In the genomic region with DNA sequence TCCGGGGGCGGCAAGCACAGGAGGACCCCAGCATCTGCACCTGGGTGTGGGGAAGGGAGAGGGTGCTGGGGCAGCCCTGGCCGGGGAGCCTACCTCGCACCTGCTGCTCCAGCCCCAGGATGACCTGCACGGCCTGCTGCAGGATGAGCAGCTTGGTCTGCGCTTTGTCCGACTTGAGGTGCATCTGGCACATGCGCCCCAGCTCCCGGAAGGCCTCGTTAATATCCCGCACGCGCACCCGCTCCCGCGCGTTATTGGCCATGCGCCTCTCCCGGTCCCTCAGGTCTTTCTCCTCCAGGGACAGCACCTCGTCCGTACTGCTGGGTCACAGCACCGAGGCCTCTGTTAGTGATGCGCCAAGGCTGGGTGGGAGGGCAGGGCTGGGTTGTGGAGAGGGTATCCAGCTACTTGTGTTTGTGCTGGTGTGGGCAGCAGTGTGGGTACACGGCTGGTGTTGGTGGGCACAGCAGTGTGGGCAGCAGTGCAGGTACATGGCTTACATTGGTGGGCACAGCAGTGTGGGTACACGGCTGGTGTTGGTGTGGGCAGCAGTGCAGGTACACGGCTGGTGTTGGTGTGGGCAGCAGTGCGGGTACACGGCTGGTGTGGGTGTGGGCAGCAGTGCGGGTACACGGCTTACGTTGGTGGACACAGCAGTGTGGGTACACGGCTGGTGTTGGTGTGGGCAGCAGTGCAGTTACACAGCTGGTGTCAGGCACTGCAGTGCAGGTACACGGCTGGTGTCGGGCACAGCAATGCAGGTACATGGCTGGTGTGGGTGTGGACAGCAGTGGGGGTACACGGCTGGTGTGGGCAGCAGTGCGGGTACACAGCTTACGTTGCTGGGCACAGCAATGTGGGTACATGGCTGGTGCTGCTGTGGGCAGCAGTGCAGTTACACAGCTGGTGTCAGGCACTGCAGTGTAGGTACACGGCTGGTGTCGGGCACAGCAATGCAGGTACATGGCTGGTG, we compare ENCODE assay signal across 21 cellular contexts. TPM values are rescaled to one million over a fixed set of nuclear protein-coding genes. Genes with fewer than 3 reads are reported as not detected.
DNase-seq lines count a peak whose midpoint lies in the region; ATAC-seq, FAIRE-seq and TF ChIP-seq lines count a peak whose summit lies in the region.
"Had no signal": no experiment of that assay in that cellular context is flagged by ENCODE, and none has a peak within 500 bp of the region (broad histone marks: within the 10 kb centered on the region; RNA-seq: fewer than 3 reads in every experiment).

No MANE protein-coding gene starts in this region.

- no peak overlapping the region for H3K4me2 ChIP-seq in GM12878 (ENCODE audit: control insufficient read depth, insufficient read depth)
- H3K4me2 ChIP-seq: GM23338, KMS-11 had no signal

- H3K79me2 ChIP-seq in GM12878 (ENCODE audit: control insufficient read depth, insufficient read depth, low read length) = no peaks in the 10 kb centered on the region

- H3K9ac ChIP-seq in GM12878 (ENCODE audit: control insufficient read depth, insufficient read depth, low read length) = no peak overlapping the region
- H3K9ac ChIP-seq: KMS-11 had no signal

- H3K9me3 ChIP-seq in cardiac muscle cell (ENCODE audit: low read depth) (no peaks in the 10 kb centered on the region), HEK293 (ENCODE audit: control insufficient read depth, insufficient read depth, low read depth, low read length) (no peaks in the 10 kb centered on the region), GM12878 (replicated peaks; ENCODE audit: control insufficient read depth, insufficient read depth, low read length) (no peaks in the 10 kb centered on the region)

- intact Hi-C loops in Right ventricle myocardium superior (cut with DNase I) (no loop called here), GM12878 (cut with micrococcal nuclease; ENCODE audit: unreplicated experiment) (no loop called here)

- peak; percentile 72 for TF ChIP-seq POLR2A in GM12878 (IDR thresholded peaks at IDR 0.05; ENCODE audit: low read depth, low read length)

- H3K4me3 ChIP-seq in cardiac muscle cell (no peak overlapping the region), HEK293 (ENCODE audit: low read depth, low read length) (no peak overlapping the region), GM12878 (no peak overlapping the region)
- H3K4me3 ChIP-seq: GM23338 had no signal

- H4K20me1 ChIP-seq in GM12878 (ENCODE audit: control insufficient read depth, insufficient read depth) = no peaks in the 10 kb centered on the region

- POLR2A ChIA-PET in HEK293 (lab: Yijun Ruan, JAX) = no interaction called here
- POLR2A ChIA-PET in GM12878 (lab: Charles Lee) = no interaction called here

- SMC1A ChIA-PET in GM12878 (lab: Charles Lee; ENCODE audit: uncharacterized antibody, unreplicated experiment) = no interaction called here

- no TSS peak for BruUV-seq in GM12878 (replicated peaks; lab: Mats Ljungman, UMichigan)

- H3K27ac ChIP-seq in cardiac muscle cell (peak overlapping the region; percentile 74), HEK293 (ENCODE audit: extremely low read depth, low read depth, low read length) (no peak overlapping the region), GM12878 (ENCODE audit: control insufficient read depth, insufficient read depth) (no peak overlapping the region)
- H3K27ac ChIP-seq: KMS-11 had no signal

- in situ Hi-C loops in GM12878 (cut with MboI) = no loop called here

- H3K27me3 ChIP-seq in cardiac muscle cell = no peaks in the 10 kb centered on the region
- no peaks in the 10 kb centered on the region for H3K27me3 ChIP-seq in GM12878 (replicated peaks in 1 of 2; ENCODE audit: control insufficient read depth in 2 of 2, insufficient read depth in 2 of 2, low read length in 1 of 2)

- RAD21 ChIA-PET in GM12878 (lab: Charles Lee; ENCODE audit: unreplicated experiment) = no interaction called here

- CTCF ChIA-PET in HEK293 (lab: Yijun Ruan, JAX) (no interaction called here), GM12878 (lab: Yijun Ruan, JAX) (no interaction called here)

- TF ChIP-seq RAD21 in GM12878 (IDR thresholded peaks at IDR 0.05; ENCODE audit: insufficient read depth, low read depth, low read length) = no peak

- H3K36me3 ChIP-seq in cardiac muscle cell = peaks cover 29% of the 10 kb centered on the region
- H3K36me3 ChIP-seq in HEK293 (ENCODE audit: control insufficient read depth in 2 of 2, insufficient read depth in 1 of 2, low read length in 2 of 2) = peaks cover 11 to 73% of the 10 kb centered on the region in 2 experiments; a peak in 2 of 3 replicates
- H3K36me3 ChIP-seq in GM12878 (ENCODE audit: control insufficient read depth in 2 of 2, insufficient read depth in 2 of 2, low read length in 1 of 2) = peaks cover 15 to 49% of the 10 kb centered on the region in 2 experiments

- no peak overlapping the region for H2AFZ ChIP-seq in GM12878 (ENCODE audit: control insufficient read depth, low read depth, low read length)
- H2AFZ ChIP-seq: GM23338 had no signal

- no peak for TF ChIP-seq EP300 in GM12878 (IDR thresholded peaks at IDR 0.05; ENCODE audit: borderline replicate concordance in 1 of 2, control insufficient read depth in 1 of 2, low read depth in 2 of 2, low read length in 2 of 2)

- DNase-seq in cardiac muscle cell (ENCODE audit: low read depth in 1 of 2, low spot score in 1 of 2) = no peak
- DNase-seq in Right ventricle myocardium superior = no peak
- no peak for DNase-seq in GM12878 (ENCODE audit: low read depth, low spot score)
- DNase-seq in amniotic stem cell (lab: John Stamatoyannopoulos, UW) = no peak
- DNase-seq in GF-D8 (lab: John Stamatoyannopoulos, UW) = no peak
- DNase-seq in NK-92 treated with Interleukin-12 subunit alpha and Interleukin-12 subunit beta, amount 100 ng/mL, for 24 hours (lab: John Stamatoyannopoulos, UW) = no peak
- DNase-seq in RPMI8226 = no peak
- DNase-seq: 8988T, NCI-H1694, NCI-H2081, NCI-H2171, NCI-H345, NCI-H524 treated with DMSO at 0.1 percent for 48 hours, NCI-H82, T-cell had no signal

- no peaks in the 10 kb centered on the region for H3K4me1 ChIP-seq in cardiac muscle cell (ENCODE audit: low read depth)
- no peaks in the 10 kb centered on the region for H3K4me1 ChIP-seq in HEK293 (ENCODE audit: control insufficient read depth, insufficient read depth, low read length)
- no peaks in the 10 kb centered on the region for H3K4me1 ChIP-seq in GM12878 (ENCODE audit: control insufficient read depth, insufficient read depth, low read length)

- ATAC-seq in Right ventricle myocardium superior (ENCODE audit: poor library complexity) (no peak), GM12878 (no peak)
- ATAC-seq: GM23338, HCT116, SK-N-SH treated with all-trans-retinoic acid at 6 μM for 48 hours, T-cell had no signal

- no peak for FAIRE-seq in GM12878 (lab: Jason Lieb, UNC)
- FAIRE-seq: G401.6 had no signal

- TF ChIP-seq CTCF in cardiac muscle cell (IDR thresholded peaks at IDR 0.05; ENCODE audit: low read depth, low read length) = no peak
- TF ChIP-seq CTCF in HEK293 (tag by site-specific recombination; IDR thresholded peaks at IDR 0.05) = no peak
- no peak for TF ChIP-seq CTCF in GM12878 (IDR thresholded peaks at IDR 0.05 in 2 of 3, conservative IDR thresholded peaks at IDR 0.05 in 1 of 3; ENCODE audit: control insufficient read depth in 2 of 3, extremely low read depth in 1 of 3, insufficient read depth in 1 of 3, low read depth in 3 of 3, low read length in 3 of 3)

- WGBS in GM12878 (ENCODE audit: insufficient coverage, insufficient replicate concordance, low lambda C conversion rate, missing lambda C conversion rate) = 88% methylated on average over 39 of the region's 39 CpGs

RNA-seq across cellular contexts. Expression of a gene that starts 7.1 kb away (rescaled TPM):
- total RNA-seq in cardiac muscle cell (73.6 and 161 TPM in 2 replicates), Right ventricle myocardium superior (1,222 TPM), GM12878 (2014; rRNA removed) (107 and 113 TPM in 2 replicates), GM12878 (2014; rRNA removed; fragmentation: Illumina TruSeq; extraction: Trizol) (28.6 and 30.2 TPM in 2 replicates), GM12878 (2021) (223 and 247 TPM in 2 replicates)
- polyA plus RNA-seq in cardiac muscle cell (842 and 1,116 TPM in 2 replicates), GM12878 (2011; rRNA removed) (191 and 219 TPM in 2 replicates), GM12878 (2014; fragmentation: Illumina TruSeq; extraction: Trizol) (15.8 and 29.0 TPM in 2 replicates), GM12878 (2014; fragmentation: Nextera tagmentation; extraction: Ambion mirVana) (100 to 1,000 TPM; 166 to 418 TPM), GM12878 (2014; rRNA removed) (146 and 157 TPM in 2 replicates), GM12878 (2016; fragmentation: Nextera tagmentation; extraction: Ambion mirVana) (100 to 1,000 TPM; 520 to 586 TPM)
- 26.2 and 28.8 TPM in 2 replicates for total RNA-seq in GM12878 (2013; cell fraction: nucleolus; rRNA removed)
- 21.7 TPM for polyA plus RNA-seq in GM12878 (2011; ENCODE audit: low read depth)
- 138 and 274 TPM in 2 replicates for polyA plus RNA-seq in GM12878 (2011; cell fraction: cytosol; rRNA removed)
- 79.3 and 87.4 TPM in 2 replicates for polyA plus RNA-seq in GM12878 (2011; cell fraction: nucleus; rRNA removed)
- 111 and 143 TPM in 2 replicates for polyA plus RNA-seq in GM12878 (2012)
- 13.8 and 24.5 TPM in 2 replicates for polyA minus RNA-seq in GM12878 (2011; rRNA and poly(A)+ RNA removed)
- 18.3 and 26.5 TPM in 2 replicates for polyA minus RNA-seq in GM12878 (2011; cell fraction: cytosol; rRNA and poly(A)+ RNA removed)
- 12.0 and 23.8 TPM in 2 replicates for polyA minus RNA-seq in GM12878 (2011; cell fraction: nucleus; rRNA and poly(A)+ RNA removed)

RNA-seq across cellular contexts. Expression of a gene that starts 19.7 kb away (rescaled TPM):
- total RNA-seq in cardiac muscle cell = 171 and 179 TPM in 2 replicates
- polyA plus RNA-seq in cardiac muscle cell = 71.6 and 93.3 TPM in 2 replicates
- total RNA-seq in Right ventricle myocardium superior = 52.4 TPM
- 37.4 and 45.4 TPM in 2 replicates for total RNA-seq in GM12878 (2013; cell fraction: nucleolus; rRNA removed)
- total RNA-seq in GM12878 (2014; rRNA removed) = 93.6 and 105 TPM in 2 replicates
- 16.7 and 21.0 TPM in 2 replicates for total RNA-seq in GM12878 (2014; rRNA removed; fragmentation: Illumina TruSeq; extraction: Trizol)
- total RNA-seq in GM12878 (2021) = 95.9 and 107 TPM in 2 replicates
- 8.0 TPM for polyA plus RNA-seq in GM12878 (2011; ENCODE audit: low read depth)
- polyA plus RNA-seq in GM12878 (2011; rRNA removed) = 10.2 and 21.8 TPM in 2 replicates
- polyA plus RNA-seq in GM12878 (2011; cell fraction: cytosol; rRNA removed) = 40.6 and 75.9 TPM in 2 replicates
- polyA plus RNA-seq in GM12878 (2011; cell fraction: nucleus; rRNA removed) = 66.8 and 112 TPM in 2 replicates
- 39.0 and 47.6 TPM in 2 replicates for polyA plus RNA-seq in GM12878 (2012)
- polyA plus RNA-seq in GM12878 (2014; fragmentation: Illumina TruSeq; extraction: Trizol) = 2.9 and 6.6 TPM in 2 replicates
- polyA plus RNA-seq in GM12878 (2014; fragmentation: Nextera tagmentation; extraction: Ambion mirVana) = 1 to 10 TPM in 1 of 2 experiments, under 1 TPM in 1; 0.13 to 1.7 TPM
- 91.0 and 117 TPM in 2 replicates for polyA plus RNA-seq in GM12878 (2014; rRNA removed)
- polyA plus RNA-seq in GM12878 (2016; fragmentation: Nextera tagmentation; extraction: Ambion mirVana) = 10 to 100 TPM; 22.0 to 40.2 TPM
- 27.1 and 50.4 TPM in 2 replicates for polyA minus RNA-seq in GM12878 (2011; rRNA and poly(A)+ RNA removed)
- polyA minus RNA-seq in GM12878 (2011; cell fraction: cytosol; rRNA and poly(A)+ RNA removed) = 25.1 and 31.5 TPM in 2 replicates
- 11.4 and 26.6 TPM in 2 replicates for polyA minus RNA-seq in GM12878 (2011; cell fraction: nucleus; rRNA and poly(A)+ RNA removed)

RNA-seq across cellular contexts. Expression of a gene that starts 40.0 kb away (rescaled TPM):
- total RNA-seq in cardiac muscle cell (250 and 281 TPM in 2 replicates), Right ventricle myocardium superior (20.0 TPM), GM12878 (2014; rRNA removed) (147 and 165 TPM in 2 replicates), GM12878 (2014; rRNA removed; fragmentation: Illumina TruSeq; extraction: Trizol) (65.3 and 81.4 TPM in 2 replicates), GM12878 (2021) (262 and 282 TPM in 2 replicates)
- polyA plus RNA-seq in cardiac muscle cell (110 and 136 TPM in 2 replicates), GM12878 (2011; rRNA removed) (52.4 and 65.0 TPM in 2 replicates), GM12878 (2014; fragmentation: Illumina TruSeq; extraction: Trizol) (32.7 and 76.5 TPM in 2 replicates), GM12878 (2014; fragmentation: Nextera tagmentation; extraction: Ambion mirVana) (10 to 100 TPM in 1 of 2 experiments, 1 to 10 TPM in 1; 6.7 to 24.0 TPM), GM12878 (2014; rRNA removed) (191 and 239 TPM in 2 replicates), GM12878 (2016; fragmentation: Nextera tagmentation; extraction: Ambion mirVana) (10 to 100 TPM; 50.6 to 58.3 TPM)
- total RNA-seq in GM12878 (2013; cell fraction: nucleolus; rRNA removed) = 89.3 and 101 TPM in 2 replicates
- polyA plus RNA-seq in GM12878 (2011; ENCODE audit: low read depth) = 129 TPM
- polyA plus RNA-seq in GM12878 (2011; cell fraction: cytosol; rRNA removed) = 82.5 and 151 TPM in 2 replicates
- polyA plus RNA-seq in GM12878 (2011; cell fraction: nucleus; rRNA removed) = 292 and 390 TPM in 2 replicates
- polyA plus RNA-seq in GM12878 (2012) = 223 and 266 TPM in 2 replicates
- polyA minus RNA-seq in GM12878 (2011; rRNA and poly(A)+ RNA removed) = 24.4 and 53.7 TPM in 2 replicates
- polyA minus RNA-seq in GM12878 (2011; cell fraction: cytosol; rRNA and poly(A)+ RNA removed) = 50.1 and 67.3 TPM in 2 replicates
- 29.3 and 52.0 TPM in 2 replicates for polyA minus RNA-seq in GM12878 (2011; cell fraction: nucleus; rRNA and poly(A)+ RNA removed)

RNA-seq across cellular contexts. Expression of a gene that starts 44.3 kb away (rescaled TPM):
- 49.7 and 65.6 TPM in 2 replicates for total RNA-seq in cardiac muscle cell
- polyA plus RNA-seq in cardiac muscle cell = 4.4 and 4.5 TPM in 2 replicates
- total RNA-seq in Right ventricle myocardium superior = 8.0 TPM
- total RNA-seq in GM12878 (2013; cell fraction: nucleolus; rRNA removed) = 0.75 and 0.95 TPM in 2 replicates
- total RNA-seq in GM12878 (2014; rRNA removed) = 4.3 and 5.7 TPM in 2 replicates
- 0.76 and 1.2 TPM in 2 replicates for total RNA-seq in GM12878 (2014; rRNA removed; fragmentation: Illumina TruSeq; extraction: Trizol)
- total RNA-seq in GM12878 (2021) = 6.1 and 6.8 TPM in 2 replicates
- polyA plus RNA-seq in GM12878 (2011; ENCODE audit: low read depth) = 0.22 TPM
- polyA plus RNA-seq in GM12878 (2011; rRNA removed) = 0.55 and 0.87 TPM in 2 replicates
- polyA plus RNA-seq in GM12878 (2011; cell fraction: cytosol; rRNA removed) = 1.0 and 2.9 TPM in 2 replicates
- polyA plus RNA-seq in GM12878 (2011; cell fraction: nucleus; rRNA removed) = 0.96 and 2.0 TPM in 2 replicates
- 1.9 and 2.2 TPM in 2 replicates for polyA plus RNA-seq in GM12878 (2012)
- 0.43 TPM in 2 replicates for polyA plus RNA-seq in GM12878 (2014; fragmentation: Illumina TruSeq; extraction: Trizol)
- 1 to 10 TPM in 1 of 2 experiments, under 1 TPM in 1; 0.42 to 1.6 TPM for polyA plus RNA-seq in GM12878 (2014; fragmentation: Nextera tagmentation; extraction: Ambion mirVana)
- 3.3 and 3.6 TPM in 2 replicates for polyA plus RNA-seq in GM12878 (2014; rRNA removed)
- under 1 TPM; 0.18 to 0.63 TPM for polyA plus RNA-seq in GM12878 (2016; fragmentation: Nextera tagmentation; extraction: Ambion mirVana)
- 0.22 and 0.62 TPM in 2 replicates for polyA minus RNA-seq in GM12878 (2011; rRNA and poly(A)+ RNA removed)
- 4.4 TPM in 2 replicates for polyA minus RNA-seq in GM12878 (2011; cell fraction: cytosol; rRNA and poly(A)+ RNA removed)
- 0.24 and 0.96 TPM in 2 replicates for polyA minus RNA-seq in GM12878 (2011; cell fraction: nucleus; rRNA and poly(A)+ RNA removed)
